In the genomic region with DNA sequence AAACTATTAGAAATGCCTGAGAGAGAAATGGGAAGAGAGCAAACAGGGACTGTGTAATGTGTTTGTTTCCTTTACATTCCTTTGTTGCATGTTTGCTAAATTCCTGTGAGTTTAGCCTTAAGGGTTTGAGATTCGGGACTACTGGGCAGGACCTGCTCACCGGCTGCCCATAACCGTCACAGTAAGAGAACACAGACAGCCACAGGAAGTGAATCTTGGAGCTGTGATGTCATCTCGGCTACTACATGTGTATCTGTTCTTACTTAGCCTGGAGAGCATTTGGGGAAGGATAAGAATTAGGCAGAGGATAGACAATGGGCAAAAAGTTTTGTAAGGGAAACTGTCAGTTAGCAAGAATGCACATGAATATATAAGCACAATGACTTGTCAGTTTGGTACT, we compare ENCODE assay signal across 11 cellular contexts.
DNase-seq lines count a peak whose midpoint lies in the region; ATAC-seq and TF ChIP-seq lines count a peak whose summit lies in the region.
"Had no signal": no experiment of that assay in that cellular context is flagged by ENCODE, and none has a peak within 500 bp of the region (broad histone marks: within the 10 kb centered on the region; RNA-seq: fewer than 3 reads in every experiment).

No MANE protein-coding gene starts in this region.

- H3K4me2 ChIP-seq in GM23248 (ENCODE audit: unreplicated experiment) (peak overlapping the region; percentile 45), SK-N-SH (no peak overlapping the region; the same call in 1 of the 2 replicates), osteoblast (ENCODE audit: insufficient read depth, low read length) (peak overlapping the region; percentile 40)

- no peak overlapping the region for H3K4me3 ChIP-seq in GM23248
- H3K4me3 ChIP-seq in SK-N-SH (ENCODE audit: low read depth in 2 of 2, low read length in 1 of 2) = no peak overlapping the region
- H3K4me3 ChIP-seq in fibroblast of the aortic adventitia (ENCODE audit: low read depth, low read length) = no peak overlapping the region
- no peak overlapping the region for H3K4me3 ChIP-seq in osteoblast (ENCODE audit: insufficient read depth, low read length)

- POLR2A ChIA-PET in SK-N-SH (lab: Yijun Ruan, JAX) (no interaction called here), GM10248 (lab: Yijun Ruan, JAX) (no interaction called here)

- H3K9ac ChIP-seq in GM23248 = peak overlapping the region; percentile 40; the same call in 1 of the 2 replicates
- peak overlapping the region; percentile 16; the same call in 1 of the 2 replicates for H3K9ac ChIP-seq in SK-N-SH

- H4K20me1 ChIP-seq in GM23248 (ENCODE audit: insufficient read depth) = no peaks in the 10 kb centered on the region
- no peaks in the 10 kb centered on the region for H4K20me1 ChIP-seq in SK-N-SH (ENCODE audit: insufficient read depth)
- H4K20me1 ChIP-seq in osteoblast (ENCODE audit: insufficient read depth, low read length) = no peaks in the 10 kb centered on the region

- H3K36me3 ChIP-seq in GM23248 (ENCODE audit: low read depth) (no peaks in the 10 kb centered on the region), SK-N-SH (replicated peaks in 1 of 2; ENCODE audit: control insufficient read depth in 1 of 2, insufficient read depth in 2 of 2, low read length in 1 of 2) (no peaks in the 10 kb centered on the region), osteoblast (ENCODE audit: insufficient read depth, low read length) (no peaks in the 10 kb centered on the region)

- peak in 1 of 2 experiments; percentile 10; a peak in 1 of 4 replicates for TF ChIP-seq EP300 in SK-N-SH (IDR thresholded peaks at IDR 0.05; ENCODE audit: borderline replicate concordance in 1 of 2, low read depth in 1 of 2, low read length in 1 of 2)

- peak; percentile 91 for DNase-seq in GM23248
- DNase-seq in SK-N-SH = peak; percentile 21
- DNase-seq in fibroblast of the aortic adventitia (ENCODE audit: low read depth) = peak; percentile 85
- DNase-seq in osteoblast (ENCODE audit: insufficient read length, low spot score, missing footprints) = no peak
- DNase-seq in GM10248 (ENCODE audit: extremely low spot score) = no peak
- no peak for DNase-seq in DMS 273 (lab: John Stamatoyannopoulos, UW; ENCODE audit: unreplicated experiment)
- no peak for DNase-seq in NCI-H446 (lab: John Stamatoyannopoulos, UW)
- DNase-seq: effector memory CD4-positive, alpha-beta T cell; GDM1; NCI-H1105 treated with DMSO at 0.1 percent for 48 hours had no signal

- H3K9me3 ChIP-seq in GM23248 (ENCODE audit: low read depth) = no peaks in the 10 kb centered on the region
- no peaks in the 10 kb centered on the region for H3K9me3 ChIP-seq in SK-N-SH
- no peaks in the 10 kb centered on the region for H3K9me3 ChIP-seq in osteoblast (ENCODE audit: low read depth, low read length)

- H3K27ac ChIP-seq in GM23248 (peak overlapping the region; percentile 42; the same call in 1 of the 2 replicates), SK-N-SH (ENCODE audit: low read depth in 2 of 2, low read length in 1 of 2) (peak overlapping the region in 1 of 2 experiments; percentile 64; a peak in 3 of 4 replicates), osteoblast (ENCODE audit: low read depth, low read length) (peak overlapping the region; percentile 26)

- H3K9me2 ChIP-seq in GM23248 (ENCODE audit: insufficient read depth) (no peaks in the 10 kb centered on the region), SK-N-SH (no peaks in the 10 kb centered on the region)

- no peak for ATAC-seq in GM19324 (IDR thresholded peaks at IDR 0.05; ENCODE audit: low FRiP score, unreplicated experiment)

- CTCF ChIA-PET in SK-N-SH (lab: Yijun Ruan, JAX) = no interaction called here
- CTCF ChIA-PET in GM10248 (lab: Yijun Ruan, JAX) = no interaction called here

- 0 to 4% methylated on average over 4 of the region's 4 CpGs for WGBS in GM23248 (ENCODE audit: low coverage in 1 of 2, low lambda C conversion rate in 2 of 2, missing lambda C conversion rate in 2 of 2), 2 experiments
- WGBS in SK-N-SH (ENCODE audit: low lambda C conversion rate) = 13% methylated on average over 4 of the region's 4 CpGs

- H2AFZ ChIP-seq in GM23248 (peak overlapping the region; percentile 65), SK-N-SH (ENCODE audit: low read depth) (peak overlapping the region; percentile 80), osteoblast (ENCODE audit: low read length) (peak overlapping the region; percentile 72)

- H3K27me3 ChIP-seq in GM23248 (replicated peaks; ENCODE audit: insufficient read depth) (no peaks in the 10 kb centered on the region), SK-N-SH (ENCODE audit: insufficient read depth) (no peaks in the 10 kb centered on the region), osteoblast (ENCODE audit: insufficient read depth, low read length) (no peaks in the 10 kb centered on the region)

- in situ Hi-C loops in GM23248 (cut with MboI) = no loop called here

- H3F3A ChIP-seq in GM23248 (ENCODE audit: insufficient read depth) (peaks cover 23% of the 10 kb centered on the region), SK-N-SH (replicated peaks; ENCODE audit: insufficient read depth) (no peaks in the 10 kb centered on the region)

- H3K79me2 ChIP-seq in GM23248 (ENCODE audit: insufficient read depth) = no peaks in the 10 kb centered on the region
- H3K79me2 ChIP-seq in SK-N-SH (ENCODE audit: insufficient read depth) = no peaks in the 10 kb centered on the region
- no peaks in the 10 kb centered on the region for H3K79me2 ChIP-seq in osteoblast (ENCODE audit: insufficient read depth, low read length)

- TF ChIP-seq CTCF in SK-N-SH (IDR thresholded peaks at IDR 0.05) (no peak), fibroblast of the aortic adventitia (IDR thresholded peaks at IDR 0.05; ENCODE audit: insufficient read depth, low read length) (no peak), osteoblast (IDR thresholded peaks at IDR 0.05; ENCODE audit: extremely low read depth, low read depth, low read length) (no peak), GM10248 (IDR thresholded peaks at IDR 0.05; ENCODE audit: control extremely low read depth, extremely low read depth, low read depth, missing control alignments) (no peak)

- H3K4me1 ChIP-seq in GM23248 (ENCODE audit: insufficient read depth) (peaks cover 25% of the 10 kb centered on the region), SK-N-SH (ENCODE audit: control insufficient read depth in 1 of 2, insufficient read depth in 2 of 2, low read depth in 1 of 2, low read length in 1 of 2) (peaks cover 5 to 10% of the 10 kb centered on the region in 2 experiments; a peak in 3 of 4 replicates), osteoblast (ENCODE audit: insufficient read depth, low read length) (peaks cover 11% of the 10 kb centered on the region)

- TF ChIP-seq RAD21 in SK-N-SH (IDR thresholded peaks at IDR 0.05; ENCODE audit: low read length) = no peak

TF ChIP-seq in SK-N-SH, 30 proteins besides CTCF, POLR2A, EP300 and RAD21:
- TF ChIP-seq, protein P1, sequence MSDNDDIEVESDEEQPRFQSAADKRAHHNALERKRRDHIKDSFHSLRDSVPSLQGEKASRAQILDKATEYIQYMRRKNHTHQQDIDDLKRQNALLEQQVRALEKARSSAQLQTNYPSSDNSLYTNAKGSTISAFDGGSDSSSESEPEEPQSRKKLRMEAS (IDR thresholded peaks at IDR 0.05; ENCODE audit: low read depth) = 0 out of 2 replicates have a peak, but pooled peaks have one; percentile 15
- TF ChIP-seq JUND (IDR thresholded peaks at IDR 0.05) (no peak), GABPA (IDR thresholded peaks at IDR 0.05; ENCODE audit: low read depth) (peak; percentile 31; the same call in 1 of the 2 replicates), TCF12 (IDR thresholded peaks at IDR 0.05) (peak; percentile 60)
- TF ChIP-seq, protein P2, sequence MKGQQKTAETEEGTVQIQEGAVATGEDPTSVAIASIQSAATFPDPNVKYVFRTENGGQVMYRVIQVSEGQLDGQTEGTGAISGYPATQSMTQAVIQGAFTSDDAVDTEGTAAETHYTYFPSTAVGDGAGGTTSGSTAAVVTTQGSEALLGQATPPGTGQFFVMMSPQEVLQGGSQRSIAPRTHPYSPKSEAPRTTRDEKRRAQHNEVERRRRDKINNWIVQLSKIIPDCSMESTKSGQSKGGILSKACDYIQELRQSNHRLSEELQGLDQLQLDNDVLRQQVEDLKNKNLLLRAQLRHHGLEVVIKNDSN (IDR thresholded peaks at IDR 0.05; ENCODE audit: borderline replicate concordance, low read depth) = no peak

Comparison
In these comparisons a context has a peak if more than half of its experiments do, and no peak if none do; other contexts are left out.
1. DNase-seq: peak in GM23248 (single experiment), SK-N-SH (single experiment) and fibroblast of the aortic adventitia (single experiment); none in osteoblast (single experiment), GM10248 (single experiment), DMS 273 (single experiment) and NCI-H446 (0 of 2).
2. Peak in every context shown above with its lines, with median percentiles within 50 percentile points of each other: H2AFZ ChIP-seq.